18 cellular contexts compared by ENCODE assay signal in the genomic region with DNA sequence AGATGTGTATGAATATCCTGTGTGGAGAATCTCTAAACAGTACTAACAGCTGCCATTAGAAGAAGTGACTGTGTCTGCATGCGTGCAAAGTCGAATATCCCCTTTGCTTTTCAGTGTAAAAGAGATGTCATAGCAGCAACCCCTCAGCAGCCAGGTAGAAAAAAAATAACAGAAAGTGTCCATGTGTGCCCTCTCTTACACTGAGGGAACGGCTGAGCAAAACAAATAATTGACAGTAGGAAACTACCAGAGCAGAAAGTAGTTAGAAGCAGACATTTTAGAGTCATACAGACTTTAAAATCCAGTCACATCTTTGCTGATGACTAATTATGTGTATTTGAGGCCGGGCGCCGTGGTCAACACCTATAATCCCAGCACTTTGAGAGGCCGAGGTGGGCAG.
DNase-seq lines count a peak whose midpoint lies in the region; ATAC-seq and TF ChIP-seq lines count a peak whose summit lies in the region.
"Had no signal": no experiment of that assay in that cellular context is flagged by ENCODE, and none has a peak within 500 bp of the region (broad histone marks: within the 10 kb centered on the region; RNA-seq: fewer than 3 reads in every experiment).

No MANE protein-coding gene starts in this region.

- no peak overlapping the region for H4K5ac ChIP-seq in mesendoderm (ENCODE audit: low read length)

- H3K4me3 Mint-ChIP-seq in activated CD4-positive, alpha-beta T cell treated with anti-CD3 and anti-CD28 coated beads, Interleukin-2, amount 10 ng/mL, durations not matched to agents 24 days and 14 days, result no peak overlapping the region
- H3K4me3 Mint-ChIP-seq: CD14-positive monocyte; CD8-positive, alpha-beta T cell; HFFc6 had no signal

- no peaks in the 10 kb centered on the region for H3K79me2 ChIP-seq in OCI-LY3 (ENCODE audit: low read length)
- H3K79me2 ChIP-seq in mesendoderm (ENCODE audit: control insufficient read depth, insufficient read depth, low read length), result no peaks in the 10 kb centered on the region

- no peak for ATAC-seq in GM18502 (IDR thresholded peaks at IDR 0.05; ENCODE audit: poor library complexity, unreplicated experiment)
- ATAC-seq: CD8-positive, alpha-beta T cell had no signal

- no peak for TF ChIP-seq CTCF in OCI-LY3 (IDR thresholded peaks at IDR 0.05; ENCODE audit: low read depth, low read length)

- H3K4ac ChIP-seq in mesendoderm (ENCODE audit: low read depth, low read length), result no peak overlapping the region

- no peaks in the 10 kb centered on the region for H3K79me1 ChIP-seq in mesendoderm (ENCODE audit: low read length)

- no peaks in the 10 kb centered on the region for H3K9me3 Mint-ChIP-seq in activated CD4-positive, alpha-beta T cell treated with anti-CD3 and anti-CD28 coated beads, Interleukin-2, amount 10 ng/mL, durations not matched to agents 24 days and 14 days
- H3K9me3 Mint-ChIP-seq: CD14-positive monocyte, HFFc6 had no signal

- peaks cover 10% of the 10 kb centered on the region for H3K4me1 ChIP-seq in OCI-LY3 (ENCODE audit: low read length)
- peaks cover 6% of the 10 kb centered on the region for H3K4me1 ChIP-seq in mesendoderm (ENCODE audit: control insufficient read depth, low read depth, low read length)

- no peaks in the 10 kb centered on the region for H3K27me3 Mint-ChIP-seq in activated CD4-positive, alpha-beta T cell treated with anti-CD3 and anti-CD28 coated beads, Interleukin-2, amount 10 ng/mL, durations not matched to agents 24 days and 14 days

- H4K8ac ChIP-seq in mesendoderm (ENCODE audit: low read depth, low read length), result no peak overlapping the region

- H2BK120ac ChIP-seq in mesendoderm (ENCODE audit: low read depth, low read length), result no peak overlapping the region

- DNase-seq in activated CD4-positive, alpha-beta T cell treated with anti-CD3 and anti-CD28 coated beads, Interleukin-2, amount 10 ng/mL, durations not matched to agents 24 days and 14 days, result peak; percentile 16
- DNase-seq in activated CD4-positive, alpha-beta T cell treated with anti-CD3 and anti-CD28 coated beads, Interleukin-2, amount 50 U/mL, for 48 hours, result no peak
- DNase-seq in mesendoderm (no peak), NCI-H226 (no peak), NCI-H2196 treated with DMSO at 0.1 percent for 48 hours (lab: John Stamatoyannopoulos, UW; ENCODE audit: unreplicated experiment) (no peak)
- DNase-seq: CD8-positive, alpha-beta T cell; COR-L47; DMS153; DND-41; GDM1; HCEC 1CT; HFFc6; IMR-90; KBM-7 had no signal

- H3K23ac ChIP-seq in mesendoderm (ENCODE audit: low read length), result no peak overlapping the region

- H2BK15ac ChIP-seq in mesendoderm (replicated peaks; ENCODE audit: low read depth), result no peak overlapping the region

- H3K9ac ChIP-seq in OCI-LY3 (ENCODE audit: low read length), result no peak overlapping the region
- H3K9ac ChIP-seq in mesendoderm (ENCODE audit: low read length), result no peak overlapping the region

- no CpG with 5 or more reads among the region's 7 CpGs for WGBS in mesendoderm (ENCODE audit: extremely low coverage, insufficient coverage, low lambda C conversion rate)

- no peaks in the 10 kb centered on the region for H3K36me3 Mint-ChIP-seq in activated CD4-positive, alpha-beta T cell treated with anti-CD3 and anti-CD28 coated beads, Interleukin-2, amount 10 ng/mL, durations not matched to agents 24 days and 14 days (ENCODE audit: low read depth)
- H3K36me3 Mint-ChIP-seq: CD14-positive monocyte; CD8-positive, alpha-beta T cell had no signal

- no peaks in the 10 kb centered on the region for H3K27me3 ChIP-seq in OCI-LY3 (ENCODE audit: low read depth, low read length)
- no peaks in the 10 kb centered on the region for H3K27me3 ChIP-seq in mesendoderm (ENCODE audit: insufficient read depth, low read length, poor library complexity)

- no peak overlapping the region for H3K56ac ChIP-seq in mesendoderm (ENCODE audit: low read length)

- intact Hi-C loops in activated CD4-positive, alpha-beta T cell treated with anti-CD3 and anti-CD28 coated beads, Interleukin-2, amount 10 ng/mL, durations not matched to agents 24 days and 14 days (cut with micrococcal nuclease), result no loop called here

- H3K36me3 ChIP-seq in OCI-LY3 (replicated peaks; ENCODE audit: low read depth, low read length), result no peaks in the 10 kb centered on the region
- no peaks in the 10 kb centered on the region for H3K36me3 ChIP-seq in mesendoderm (ENCODE audit: control insufficient read depth, insufficient read depth, low read length)

- no peak overlapping the region for H2AFZ ChIP-seq in OCI-LY3 (ENCODE audit: low read depth, low read length)

- no peaks in the 10 kb centered on the region for H3K9me3 ChIP-seq in OCI-LY3 (ENCODE audit: insufficient read depth, low read length)

- no peaks in the 10 kb centered on the region for H3K4me1 Mint-ChIP-seq in activated CD4-positive, alpha-beta T cell treated with anti-CD3 and anti-CD28 coated beads, Interleukin-2, amount 10 ng/mL, durations not matched to agents 24 days and 14 days
- H3K4me1 Mint-ChIP-seq: CD14-positive monocyte had no signal

- no peak overlapping the region for H3K27ac ChIP-seq in OCI-LY3 (ENCODE audit: low read length)
- no peak overlapping the region for H3K27ac ChIP-seq in mesendoderm (ENCODE audit: low read depth, low read length)
- H3K27ac ChIP-seq: 22Rv1 had no signal

- no peaks in the 10 kb centered on the region for H4K20me1 ChIP-seq in OCI-LY3 (ENCODE audit: insufficient read depth, low read length)

- H2BK5ac ChIP-seq in mesendoderm (ENCODE audit: low read length), result no peak overlapping the region

- H3K18ac ChIP-seq in mesendoderm (ENCODE audit: low read length), result peak overlapping the region; percentile 39

- H2AK5ac ChIP-seq in mesendoderm (ENCODE audit: low read length), result no peak overlapping the region

- no peak overlapping the region for H3K27ac Mint-ChIP-seq in activated CD4-positive, alpha-beta T cell treated with anti-CD3 and anti-CD28 coated beads, Interleukin-2, amount 10 ng/mL, durations not matched to agents 24 days and 14 days
- H3K27ac Mint-ChIP-seq: CD14-positive monocyte; CD8-positive, alpha-beta T cell; HFFc6 had no signal

- H3K4me2 ChIP-seq in OCI-LY3 (ENCODE audit: low read length) (0 out of 2 replicates have a peak overlapping the region, but pooled peaks have one; percentile 12), mesendoderm (ENCODE audit: low read length) (no peak overlapping the region)

- no peak overlapping the region for H3K4me3 ChIP-seq in OCI-LY3 (ENCODE audit: low read length)
- no peak overlapping the region for H3K4me3 ChIP-seq in mesendoderm (ENCODE audit: low read length)
